In genomic region chr11:9678576-9678975, GRCh38 we compare ENCODE assay signal across 21 cellular contexts.
"Had no signal": no experiment of that assay in that cellular context is flagged by ENCODE, and none has a peak within 500 bp of the region (broad histone marks: within the 10 kb centered on the region; RNA-seq: fewer than 3 reads in every experiment).

No MANE protein-coding gene starts in this region.

- H3K9me3 Mint-ChIP-seq: activated CD4-positive, alpha-beta T cell treated with anti-CD3 and anti-CD28 coated beads, Interleukin-2, amount 10 ng/mL, durations not matched to agents 24 days and 14 days; activated naive CD8-positive, alpha-beta T cell treated with anti-CD3 and anti-CD28 coated beads for 36 hours; central memory CD8-positive, alpha-beta T cell; natural killer cell treated with Interleukin-12 subunit alpha and Interleukin-12 subunit beta and Interleukin-15 and Interleukin-18, amount 100 ng/mL, for 72 hours; stimulated activated naive CD8-positive, alpha-beta T cell treated with anti-CD3 and anti-CD28 coated beads, Interleukin-15, Interleukin-2, amounts not matched to agents 100 ng/mL and 50 ng/mL, for 24 hours had no signal

- H3K27ac Mint-ChIP-seq: activated CD4-positive, alpha-beta T cell treated with anti-CD3 and anti-CD28 coated beads, Interleukin-2, amount 10 ng/mL, durations not matched to agents 24 days and 14 days; activated naive CD8-positive, alpha-beta T cell treated with anti-CD3 and anti-CD28 coated beads for 36 hours; brain; natural killer cell treated with Interleukin-12 subunit alpha and Interleukin-12 subunit beta and Interleukin-15 and Interleukin-18, amount 100 ng/mL, for 72 hours; stimulated activated naive CD8-positive, alpha-beta T cell treated with anti-CD3 and anti-CD28 coated beads, Interleukin-15, Interleukin-2, amounts not matched to agents 100 ng/mL and 50 ng/mL, for 24 hours had no signal

- H3K27me3 ChIP-seq: left lung, suprapubic skin, upper lobe of right lung had no signal

- DNase-seq: activated CD4-positive, alpha-beta T cell treated with anti-CD3 and anti-CD28 coated beads, Interleukin-2, amount 10 ng/mL, durations not matched to agents 24 days and 14 days; activated CD8-positive, alpha-beta memory T cell treated with anti-CD3 and anti-CD28 coated beads for 24 hours; activated gamma-delta T cell treated with Interleukin-2 at 50 U/mL for 16 hours; activated naive CD8-positive, alpha-beta T cell treated with anti-CD3 and anti-CD28 coated beads for 36 hours; amygdala; cortex of kidney; effector CD4-positive, alpha-beta T cell; head of caudate nucleus; kidney; left lung; nucleus accumbens; stimulated activated CD4-positive, alpha-beta T cell treated with anti-CD3 and anti-CD28 coated beads, Interleukin-15, amount 100 ng/mL, for 24 hours; stimulated activated CD4-positive, alpha-beta T cell treated with anti-CD3 and anti-CD28 coated beads, Interleukin-4, amount 100 ng/mL, for 24 hours; T-helper 2 cell; upper lobe of right lung had no signal

- ATAC-seq: left lung; natural killer cell treated with Interleukin-12 subunit alpha and Interleukin-12 subunit beta and Interleukin-15 and Interleukin-18, amount 100 ng/mL, for 72 hours; upper lobe of right lung had no signal

- H3K4me1 ChIP-seq: upper lobe of right lung had no signal

- H3K36me3 ChIP-seq: left lung, suprapubic skin, upper lobe of right lung had no signal

- FAIRE-seq: frontal cortex, kidney had no signal

- H3K27ac ChIP-seq: left lung, suprapubic skin, upper lobe of right lung had no signal

- H3K36me3 Mint-ChIP-seq: activated naive CD8-positive, alpha-beta T cell treated with anti-CD3 and anti-CD28 coated beads for 36 hours; natural killer cell treated with Interleukin-12 subunit alpha and Interleukin-12 subunit beta and Interleukin-15 and Interleukin-18, amount 100 ng/mL, for 72 hours had no signal

- H3K9me3 ChIP-seq: left lung, suprapubic skin, upper lobe of right lung had no signal

- H3K4me3 ChIP-seq: left lung, suprapubic skin, upper lobe of right lung had no signal
